Comparison of ENCODE assay signal across 10 cellular contexts in the genomic region with DNA sequence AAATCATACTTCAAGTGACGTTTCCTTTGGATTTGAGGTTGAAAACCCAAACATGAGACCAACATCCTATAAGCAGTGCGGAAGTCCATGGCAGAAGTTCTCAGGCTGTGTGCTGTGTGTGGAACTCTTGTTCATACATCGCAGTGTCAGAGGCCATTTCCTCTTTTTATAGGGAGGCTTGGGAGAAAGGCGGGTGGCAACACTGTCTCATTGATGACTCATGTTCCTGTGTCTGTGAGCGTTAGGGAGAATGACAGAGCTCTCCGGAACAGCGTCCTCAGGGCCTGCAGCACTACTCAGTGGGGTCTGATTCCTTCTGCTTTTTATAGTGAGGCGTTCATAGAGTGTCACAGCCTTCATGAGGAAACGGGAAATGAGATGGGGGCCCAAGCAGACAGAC.
DNase-seq lines count a peak whose midpoint lies in the region; ATAC-seq and TF ChIP-seq lines count a peak whose summit lies in the region.
"Had no signal": no experiment of that assay in that cellular context is flagged by ENCODE, and none has a peak within 500 bp of the region (broad histone marks: within the 10 kb centered on the region; RNA-seq: fewer than 3 reads in every experiment).

No MANE protein-coding gene starts in this region.

- no peaks in the 10 kb centered on the region for H3K36me3 ChIP-seq in SK-N-SH (replicated peaks in 1 of 2; ENCODE audit: control insufficient read depth in 1 of 2, insufficient read depth in 2 of 2, low read length in 1 of 2)

- peak overlapping the region; percentile 32 for H3K4me2 ChIP-seq in SK-N-SH

- peaks cover 0 to 29% of the 10 kb centered on the region in 2 experiments; a peak in 1 of 4 replicates for H3K4me1 ChIP-seq in SK-N-SH (ENCODE audit: control insufficient read depth in 1 of 2, insufficient read depth in 2 of 2, low read depth in 1 of 2, low read length in 1 of 2)

- H3K27ac Mint-ChIP-seq in WTC11 = no peak overlapping the region

- TF ChIP-seq CTCF in SK-N-SH (IDR thresholded peaks at IDR 0.05) (no peak), foreskin fibroblast (IDR thresholded peaks at IDR 0.05; ENCODE audit: low read depth, low read length) (no peak), omental fat pad (IDR thresholded peaks at IDR 0.05) (no peak), WTC11 (IDR thresholded peaks at IDR 0.05) (no peak)

- no peak overlapping the region for H3K4me3 Mint-ChIP-seq in WTC11
- H3K4me3 Mint-ChIP-seq: naive thymus-derived CD8-positive, alpha-beta T cell had no signal

- no peaks in the 10 kb centered on the region for H4K20me1 ChIP-seq in SK-N-SH (ENCODE audit: insufficient read depth)

- no peak overlapping the region for H3K4me3 ChIP-seq in SK-N-SH (ENCODE audit: low read depth in 2 of 2, low read length in 1 of 2)
- H3K4me3 ChIP-seq in foreskin fibroblast (ENCODE audit: low read depth in 1 of 2, low read length in 2 of 2) = no peak overlapping the region
- H3K4me3 ChIP-seq: SK-N-MC had no signal

- TF ChIP-seq EP300 in SK-N-SH (IDR thresholded peaks at IDR 0.05; ENCODE audit: borderline replicate concordance in 1 of 2, low read depth in 1 of 2, low read length in 1 of 2) = peak in 1 of 2 experiments; percentile 79; a peak in 1 of 4 replicates

- H3K27me3 Mint-ChIP-seq in WTC11 (ENCODE audit: low read depth) = no peaks in the 10 kb centered on the region

- H3K27me3 ChIP-seq in SK-N-SH (ENCODE audit: insufficient read depth) = no peaks in the 10 kb centered on the region

- H3K4me1 Mint-ChIP-seq in WTC11 = peaks cover 23% of the 10 kb centered on the region

- H3K9me3 ChIP-seq in SK-N-SH = no peaks in the 10 kb centered on the region

- 0 out of 2 replicates have a peak, but pooled peaks cover 3% of the 10 kb centered on the region for H3K9me3 Mint-ChIP-seq in WTC11

- WGBS in SK-N-SH (ENCODE audit: low lambda C conversion rate) = 11% methylated on average over 9 of the region's 9 CpGs

- peak overlapping the region in 1 of 2 experiments; percentile 97; a peak in 2 of 4 replicates for H3K27ac ChIP-seq in SK-N-SH (ENCODE audit: low read depth in 2 of 2, low read length in 1 of 2)
- H3K27ac ChIP-seq: SK-N-MC had no signal

- CTCF ChIA-PET in SK-N-SH (lab: Yijun Ruan, JAX) (interaction anchor here (0.8 kb wide), 1 partner anchor 8 kb away, joined by 3 read pairs; no protein-coding TSS in a partner anchor), WTC11 (lab: Charles Lee) (interaction anchor here (1.6 to 1.8 kb wide), 2 partner anchors 14 kb away, joined by 6 read pairs; no protein-coding TSS in a partner anchor)

- H3F3A ChIP-seq in SK-N-SH (replicated peaks; ENCODE audit: insufficient read depth) = peaks cover 29% of the 10 kb centered on the region

- H3K79me2 ChIP-seq in SK-N-SH (ENCODE audit: insufficient read depth) = no peaks in the 10 kb centered on the region

- POLR2A ChIA-PET in SK-N-SH (lab: Yijun Ruan, JAX) = no interaction called here
- POLR2A ChIA-PET in WTC11 (lab: Charles Lee) = no interaction called here

- H3K36me3 Mint-ChIP-seq in WTC11 = no peaks in the 10 kb centered on the region; the same call in 1 of the 2 replicates
- H3K36me3 Mint-ChIP-seq: naive thymus-derived CD8-positive, alpha-beta T cell had no signal

- no peak for TF ChIP-seq RAD21 in SK-N-SH (IDR thresholded peaks at IDR 0.05; ENCODE audit: low read length)

- no peaks in the 10 kb centered on the region for H3K9me2 ChIP-seq in SK-N-SH

- DNase-seq in GDM1 (lab: John Stamatoyannopoulos, UW) (peak; percentile 95), SK-N-SH (peak; percentile 31), foreskin fibroblast (peak; percentile 96 to 97), omental fat pad (ENCODE audit: low spot score) (no peak), WTC11 (ENCODE audit: low spot score) (no peak), NCI-H510A (lab: John Stamatoyannopoulos, UW) (no peak), D341Med (ENCODE audit: low spot score) (no peak)

- peak overlapping the region; percentile 56 for H2AFZ ChIP-seq in SK-N-SH (ENCODE audit: low read depth)

- ATAC-seq in HG02763 (IDR thresholded peaks at IDR 0.05; ENCODE audit: unreplicated experiment) (peak; percentile 59), omental fat pad (ENCODE audit: low FRiP score) (peak; percentile 68), WTC11 (no peak)
- ATAC-seq: naive thymus-derived CD8-positive, alpha-beta T cell had no signal

- peak overlapping the region; percentile 58; the same call in 1 of the 2 replicates for H3K9ac ChIP-seq in SK-N-SH

TF ChIP-seq in SK-N-SH, 30 proteins besides CTCF, POLR2A, EP300 and RAD21 (continues in another document):
- TF ChIP-seq GABPA (IDR thresholded peaks at IDR 0.05; ENCODE audit: low read depth) (peak; percentile 52; the same call in 1 of the 2 replicates), USF2 (IDR thresholded peaks at IDR 0.05; ENCODE audit: borderline replicate concordance, low read depth, low read length) (no peak)
- TF ChIP-seq, protein P1, sequence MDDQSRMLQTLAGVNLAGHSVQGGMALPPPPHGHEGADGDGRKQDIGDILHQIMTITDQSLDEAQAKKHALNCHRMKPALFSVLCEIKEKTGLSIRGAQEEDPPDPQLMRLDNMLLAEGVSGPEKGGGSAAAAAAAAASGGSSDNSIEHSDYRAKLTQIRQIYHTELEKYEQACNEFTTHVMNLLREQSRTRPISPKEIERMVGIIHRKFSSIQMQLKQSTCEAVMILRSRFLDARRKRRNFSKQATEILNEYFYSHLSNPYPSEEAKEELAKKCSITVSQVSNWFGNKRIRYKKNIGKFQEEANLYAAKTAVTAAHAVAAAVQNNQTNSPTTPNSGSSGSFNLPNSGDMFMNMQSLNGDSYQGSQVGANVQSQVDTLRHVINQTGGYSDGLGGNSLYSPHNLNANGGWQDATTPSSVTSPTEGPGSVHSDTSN (IDR thresholded peaks at IDR 0.05) = peak; percentile 83

TF ChIP-seq in WTC11, 78 proteins besides CTCF, POLR2A, EP300 and RAD21:
- TF ChIP-seq ZNF512 (CRISPR knock-in tag; IDR thresholded peaks at IDR 0.05; ENCODE audit: borderline replicate concordance) (no peak), JUN (CRISPR knock-in tag; IDR thresholded peaks at IDR 0.05) (no peak), ZBTB21 (CRISPR knock-in tag; IDR thresholded peaks at IDR 0.05; ENCODE audit: borderline replicate concordance) (no peak), MYBL2 (CRISPR knock-in tag; IDR thresholded peaks at IDR 0.05) (no peak), GABPB1 (CRISPR knock-in tag; IDR thresholded peaks at IDR 0.05) (no peak)
- TF ChIP-seq, protein P2, sequence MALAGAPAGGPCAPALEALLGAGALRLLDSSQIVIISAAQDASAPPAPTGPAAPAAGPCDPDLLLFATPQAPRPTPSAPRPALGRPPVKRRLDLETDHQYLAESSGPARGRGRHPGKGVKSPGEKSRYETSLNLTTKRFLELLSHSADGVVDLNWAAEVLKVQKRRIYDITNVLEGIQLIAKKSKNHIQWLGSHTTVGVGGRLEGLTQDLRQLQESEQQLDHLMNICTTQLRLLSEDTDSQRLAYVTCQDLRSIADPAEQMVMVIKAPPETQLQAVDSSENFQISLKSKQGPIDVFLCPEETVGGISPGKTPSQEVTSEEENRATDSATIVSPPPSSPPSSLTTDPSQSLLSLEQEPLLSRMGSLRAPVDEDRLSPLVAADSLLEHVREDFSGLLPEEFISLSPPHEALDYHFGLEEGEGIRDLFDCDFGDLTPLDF (CRISPR knock-in tag; IDR thresholded peaks at IDR 0.05) = no peak

Comparison
In these comparisons a context has a peak if more than half of its experiments do, and no peak if none do; other contexts are left out.
1. DNase-seq: peak in GDM1 (single experiment), SK-N-SH (single experiment) and foreskin fibroblast (2 of 2); none in omental fat pad (single experiment), WTC11 (single experiment), NCI-H510A (single experiment) and D341Med (single experiment).